1 cellular context compared by ENCODE assay signal in genomic region chr6:56511591-56511990, GRCh38.
TF ChIP-seq lines count a peak whose summit lies in the region.

No MANE protein-coding gene starts in this region.

TF ChIP-seq in K562, 482 proteins besides CTCF, POLR2A, EP300 and RAD21 (continued from another document and continues in another):
- TF ChIP-seq NR4A1 (CRISPR knock-in tag; IDR thresholded peaks at IDR 0.05), result no peak
- no peak for TF ChIP-seq NR4A1 (tag; IDR thresholded peaks at IDR 0.05)
- no peak for TF ChIP-seq ETV1 (tag; conservative IDR thresholded peaks at IDR 0.05; ENCODE audit: low read depth)
- no peak for TF ChIP-seq ZNF445 (CRISPR knock-in tag; IDR thresholded peaks at IDR 0.05; ENCODE audit: low read depth)
- no peak for TF ChIP-seq BCLAF1 (IDR thresholded peaks at IDR 0.05; ENCODE audit: borderline replicate concordance in 1 of 2, control insufficient read depth in 1 of 2, low read depth in 2 of 2, low read length in 1 of 2)
- TF ChIP-seq FOXJ2 (tag; IDR thresholded peaks at IDR 0.05), result peak; percentile 5; the same call in 1 of the 2 replicates
- no peak for TF ChIP-seq ELF1 (tag; IDR thresholded peaks at IDR 0.05)
- no peak for TF ChIP-seq CREBBP (IDR thresholded peaks at IDR 0.05; ENCODE audit: low read depth, low read length)
- no peak for TF ChIP-seq GATAD2A (IDR thresholded peaks at IDR 0.05)
- TF ChIP-seq ZNF316 (IDR thresholded peaks at IDR 0.05), result peak; percentile 84
- TF ChIP-seq NFRKB (IDR thresholded peaks at IDR 0.05; ENCODE audit: low read depth), result no peak
- TF ChIP-seq SIX5 (IDR thresholded peaks at IDR 0.05; ENCODE audit: borderline replicate concordance in 1 of 2, insufficient read depth in 1 of 2, low read depth in 1 of 2, low read length in 2 of 2), result no peak
- TF ChIP-seq TEAD4 (IDR thresholded peaks at IDR 0.05; ENCODE audit: low read length), result no peak
- no peak for TF ChIP-seq TEAD4 (CRISPR knock-in tag; IDR thresholded peaks at IDR 0.05; ENCODE audit: borderline replicate concordance)
- TF ChIP-seq ZBTB8A (IDR thresholded peaks at IDR 0.05; ENCODE audit: partially characterized antibody), result no peak
- TF ChIP-seq, protein P1, sequence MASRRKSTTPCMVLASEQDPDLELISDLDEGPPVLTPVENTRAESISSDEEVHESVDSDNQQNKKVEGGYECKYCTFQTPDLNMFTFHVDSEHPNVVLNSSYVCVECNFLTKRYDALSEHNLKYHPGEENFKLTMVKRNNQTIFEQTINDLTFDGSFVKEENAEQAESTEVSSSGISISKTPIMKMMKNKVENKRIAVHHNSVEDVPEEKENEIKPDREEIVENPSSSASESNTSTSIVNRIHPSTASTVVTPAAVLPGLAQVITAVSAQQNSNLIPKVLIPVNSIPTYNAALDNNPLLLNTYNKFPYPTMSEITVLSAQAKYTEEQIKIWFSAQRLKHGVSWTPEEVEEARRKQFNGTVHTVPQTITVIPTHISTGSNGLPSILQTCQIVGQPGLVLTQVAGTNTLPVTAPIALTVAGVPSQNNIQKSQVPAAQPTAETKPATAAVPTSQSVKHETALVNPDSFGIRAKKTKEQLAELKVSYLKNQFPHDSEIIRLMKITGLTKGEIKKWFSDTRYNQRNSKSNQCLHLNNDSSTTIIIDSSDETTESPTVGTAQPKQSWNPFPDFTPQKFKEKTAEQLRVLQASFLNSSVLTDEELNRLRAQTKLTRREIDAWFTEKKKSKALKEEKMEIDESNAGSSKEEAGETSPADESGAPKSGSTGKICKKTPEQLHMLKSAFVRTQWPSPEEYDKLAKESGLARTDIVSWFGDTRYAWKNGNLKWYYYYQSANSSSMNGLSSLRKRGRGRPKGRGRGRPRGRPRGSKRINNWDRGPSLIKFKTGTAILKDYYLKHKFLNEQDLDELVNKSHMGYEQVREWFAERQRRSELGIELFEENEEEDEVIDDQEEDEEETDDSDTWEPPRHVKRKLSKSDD (conservative IDR thresholded peaks at IDR 0.05; ENCODE audit: low read length), result no peak
- TF ChIP-seq TARDBP (IDR thresholded peaks at IDR 0.05), result no peak
- TF ChIP-seq, protein P2, sequence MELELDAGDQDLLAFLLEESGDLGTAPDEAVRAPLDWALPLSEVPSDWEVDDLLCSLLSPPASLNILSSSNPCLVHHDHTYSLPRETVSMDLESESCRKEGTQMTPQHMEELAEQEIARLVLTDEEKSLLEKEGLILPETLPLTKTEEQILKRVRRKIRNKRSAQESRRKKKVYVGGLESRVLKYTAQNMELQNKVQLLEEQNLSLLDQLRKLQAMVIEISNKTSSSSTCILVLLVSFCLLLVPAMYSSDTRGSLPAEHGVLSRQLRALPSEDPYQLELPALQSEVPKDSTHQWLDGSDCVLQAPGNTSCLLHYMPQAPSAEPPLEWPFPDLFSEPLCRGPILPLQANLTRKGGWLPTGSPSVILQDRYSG (tag; conservative IDR thresholded peaks at IDR 0.05; ENCODE audit: low read depth), result no peak
- TF ChIP-seq, protein P3, sequence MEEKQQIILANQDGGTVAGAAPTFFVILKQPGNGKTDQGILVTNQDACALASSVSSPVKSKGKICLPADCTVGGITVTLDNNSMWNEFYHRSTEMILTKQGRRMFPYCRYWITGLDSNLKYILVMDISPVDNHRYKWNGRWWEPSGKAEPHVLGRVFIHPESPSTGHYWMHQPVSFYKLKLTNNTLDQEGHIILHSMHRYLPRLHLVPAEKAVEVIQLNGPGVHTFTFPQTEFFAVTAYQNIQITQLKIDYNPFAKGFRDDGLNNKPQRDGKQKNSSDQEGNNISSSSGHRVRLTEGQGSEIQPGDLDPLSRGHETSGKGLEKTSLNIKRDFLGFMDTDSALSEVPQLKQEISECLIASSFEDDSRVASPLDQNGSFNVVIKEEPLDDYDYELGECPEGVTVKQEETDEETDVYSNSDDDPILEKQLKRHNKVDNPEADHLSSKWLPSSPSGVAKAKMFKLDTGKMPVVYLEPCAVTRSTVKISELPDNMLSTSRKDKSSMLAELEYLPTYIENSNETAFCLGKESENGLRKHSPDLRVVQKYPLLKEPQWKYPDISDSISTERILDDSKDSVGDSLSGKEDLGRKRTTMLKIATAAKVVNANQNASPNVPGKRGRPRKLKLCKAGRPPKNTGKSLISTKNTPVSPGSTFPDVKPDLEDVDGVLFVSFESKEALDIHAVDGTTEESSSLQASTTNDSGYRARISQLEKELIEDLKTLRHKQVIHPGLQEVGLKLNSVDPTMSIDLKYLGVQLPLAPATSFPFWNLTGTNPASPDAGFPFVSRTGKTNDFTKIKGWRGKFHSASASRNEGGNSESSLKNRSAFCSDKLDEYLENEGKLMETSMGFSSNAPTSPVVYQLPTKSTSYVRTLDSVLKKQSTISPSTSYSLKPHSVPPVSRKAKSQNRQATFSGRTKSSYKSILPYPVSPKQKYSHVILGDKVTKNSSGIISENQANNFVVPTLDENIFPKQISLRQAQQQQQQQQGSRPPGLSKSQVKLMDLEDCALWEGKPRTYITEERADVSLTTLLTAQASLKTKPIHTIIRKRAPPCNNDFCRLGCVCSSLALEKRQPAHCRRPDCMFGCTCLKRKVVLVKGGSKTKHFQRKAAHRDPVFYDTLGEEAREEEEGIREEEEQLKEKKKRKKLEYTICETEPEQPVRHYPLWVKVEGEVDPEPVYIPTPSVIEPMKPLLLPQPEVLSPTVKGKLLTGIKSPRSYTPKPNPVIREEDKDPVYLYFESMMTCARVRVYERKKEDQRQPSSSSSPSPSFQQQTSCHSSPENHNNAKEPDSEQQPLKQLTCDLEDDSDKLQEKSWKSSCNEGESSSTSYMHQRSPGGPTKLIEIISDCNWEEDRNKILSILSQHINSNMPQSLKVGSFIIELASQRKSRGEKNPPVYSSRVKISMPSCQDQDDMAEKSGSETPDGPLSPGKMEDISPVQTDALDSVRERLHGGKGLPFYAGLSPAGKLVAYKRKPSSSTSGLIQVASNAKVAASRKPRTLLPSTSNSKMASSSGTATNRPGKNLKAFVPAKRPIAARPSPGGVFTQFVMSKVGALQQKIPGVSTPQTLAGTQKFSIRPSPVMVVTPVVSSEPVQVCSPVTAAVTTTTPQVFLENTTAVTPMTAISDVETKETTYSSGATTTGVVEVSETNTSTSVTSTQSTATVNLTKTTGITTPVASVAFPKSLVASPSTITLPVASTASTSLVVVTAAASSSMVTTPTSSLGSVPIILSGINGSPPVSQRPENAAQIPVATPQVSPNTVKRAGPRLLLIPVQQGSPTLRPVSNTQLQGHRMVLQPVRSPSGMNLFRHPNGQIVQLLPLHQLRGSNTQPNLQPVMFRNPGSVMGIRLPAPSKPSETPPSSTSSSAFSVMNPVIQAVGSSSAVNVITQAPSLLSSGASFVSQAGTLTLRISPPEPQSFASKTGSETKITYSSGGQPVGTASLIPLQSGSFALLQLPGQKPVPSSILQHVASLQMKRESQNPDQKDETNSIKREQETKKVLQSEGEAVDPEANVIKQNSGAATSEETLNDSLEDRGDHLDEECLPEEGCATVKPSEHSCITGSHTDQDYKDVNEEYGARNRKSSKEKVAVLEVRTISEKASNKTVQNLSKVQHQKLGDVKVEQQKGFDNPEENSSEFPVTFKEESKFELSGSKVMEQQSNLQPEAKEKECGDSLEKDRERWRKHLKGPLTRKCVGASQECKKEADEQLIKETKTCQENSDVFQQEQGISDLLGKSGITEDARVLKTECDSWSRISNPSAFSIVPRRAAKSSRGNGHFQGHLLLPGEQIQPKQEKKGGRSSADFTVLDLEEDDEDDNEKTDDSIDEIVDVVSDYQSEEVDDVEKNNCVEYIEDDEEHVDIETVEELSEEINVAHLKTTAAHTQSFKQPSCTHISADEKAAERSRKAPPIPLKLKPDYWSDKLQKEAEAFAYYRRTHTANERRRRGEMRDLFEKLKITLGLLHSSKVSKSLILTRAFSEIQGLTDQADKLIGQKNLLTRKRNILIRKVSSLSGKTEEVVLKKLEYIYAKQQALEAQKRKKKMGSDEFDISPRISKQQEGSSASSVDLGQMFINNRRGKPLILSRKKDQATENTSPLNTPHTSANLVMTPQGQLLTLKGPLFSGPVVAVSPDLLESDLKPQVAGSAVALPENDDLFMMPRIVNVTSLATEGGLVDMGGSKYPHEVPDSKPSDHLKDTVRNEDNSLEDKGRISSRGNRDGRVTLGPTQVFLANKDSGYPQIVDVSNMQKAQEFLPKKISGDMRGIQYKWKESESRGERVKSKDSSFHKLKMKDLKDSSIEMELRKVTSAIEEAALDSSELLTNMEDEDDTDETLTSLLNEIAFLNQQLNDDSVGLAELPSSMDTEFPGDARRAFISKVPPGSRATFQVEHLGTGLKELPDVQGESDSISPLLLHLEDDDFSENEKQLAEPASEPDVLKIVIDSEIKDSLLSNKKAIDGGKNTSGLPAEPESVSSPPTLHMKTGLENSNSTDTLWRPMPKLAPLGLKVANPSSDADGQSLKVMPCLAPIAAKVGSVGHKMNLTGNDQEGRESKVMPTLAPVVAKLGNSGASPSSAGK (IDR thresholded peaks at IDR 0.05), result no peak
- no peak for TF ChIP-seq PRPF4 (IDR thresholded peaks at IDR 0.05; ENCODE audit: insufficient read depth, low read depth, low read length, poor library complexity, severe bottlenecking)
- 0 out of 2 replicates have a peak, but pooled peaks have one; percentile 14 for TF ChIP-seq MTA1 (IDR thresholded peaks at IDR 0.05; ENCODE audit: borderline replicate concordance)
- TF ChIP-seq, protein P4, sequence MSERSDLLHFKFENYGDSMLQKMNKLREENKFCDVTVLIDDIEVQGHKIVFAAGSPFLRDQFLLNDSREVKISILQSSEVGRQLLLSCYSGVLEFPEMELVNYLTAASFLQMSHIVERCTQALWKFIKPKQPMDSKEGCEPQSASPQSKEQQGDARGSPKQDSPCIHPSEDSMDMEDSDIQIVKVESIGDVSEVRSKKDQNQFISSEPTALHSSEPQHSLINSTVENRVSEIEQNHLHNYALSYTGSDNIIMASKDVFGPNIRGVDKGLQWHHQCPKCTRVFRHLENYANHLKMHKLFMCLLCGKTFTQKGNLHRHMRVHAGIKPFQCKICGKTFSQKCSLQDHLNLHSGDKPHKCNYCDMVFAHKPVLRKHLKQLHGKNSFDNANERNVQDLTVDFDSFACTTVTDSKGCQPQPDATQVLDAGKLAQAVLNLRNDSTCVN (CRISPR knock-in tag; IDR thresholded peaks at IDR 0.05), result no peak
- no peak for TF ChIP-seq ZNF324 (CRISPR knock-in tag; IDR thresholded peaks at IDR 0.05)
- TF ChIP-seq MYBL2 (IDR thresholded peaks at IDR 0.05; ENCODE audit: low read depth), result no peak
- TF ChIP-seq MYBL2 (CRISPR knock-in tag; IDR thresholded peaks at IDR 0.05; ENCODE audit: borderline replicate concordance), result no peak
- no peak for TF ChIP-seq KDM5B (IDR thresholded peaks at IDR 0.05; ENCODE audit: insufficient replicate concordance, low read depth, low read length)
- TF ChIP-seq HNRNPUL1 (IDR thresholded peaks at IDR 0.05; ENCODE audit: low read length), result no peak
- no peak for TF ChIP-seq NELFE (IDR thresholded peaks at IDR 0.05; ENCODE audit: insufficient read depth, insufficient read length)
- TF ChIP-seq ZNF311 (CRISPR knock-in tag; IDR thresholded peaks at IDR 0.05), result no peak
- TF ChIP-seq SREBF2 (CRISPR knock-in tag; IDR thresholded peaks at IDR 0.05), result no peak
- no peak for TF ChIP-seq DNMT1 (IDR thresholded peaks at IDR 0.05)
- no peak for TF ChIP-seq SETDB1 (IDR thresholded peaks at IDR 0.05; ENCODE audit: low read length)
- TF ChIP-seq RFX7 (CRISPR knock-in tag; IDR thresholded peaks at IDR 0.05), result no peak
- TF ChIP-seq NFE2 (IDR thresholded peaks at IDR 0.05; ENCODE audit: low read depth), result peak; percentile 51
- TF ChIP-seq TAF7 (tag; IDR thresholded peaks at IDR 0.05), result no peak
- no peak for TF ChIP-seq E2F5 (CRISPR knock-in tag; IDR thresholded peaks at IDR 0.05)
- TF ChIP-seq, protein P5, sequence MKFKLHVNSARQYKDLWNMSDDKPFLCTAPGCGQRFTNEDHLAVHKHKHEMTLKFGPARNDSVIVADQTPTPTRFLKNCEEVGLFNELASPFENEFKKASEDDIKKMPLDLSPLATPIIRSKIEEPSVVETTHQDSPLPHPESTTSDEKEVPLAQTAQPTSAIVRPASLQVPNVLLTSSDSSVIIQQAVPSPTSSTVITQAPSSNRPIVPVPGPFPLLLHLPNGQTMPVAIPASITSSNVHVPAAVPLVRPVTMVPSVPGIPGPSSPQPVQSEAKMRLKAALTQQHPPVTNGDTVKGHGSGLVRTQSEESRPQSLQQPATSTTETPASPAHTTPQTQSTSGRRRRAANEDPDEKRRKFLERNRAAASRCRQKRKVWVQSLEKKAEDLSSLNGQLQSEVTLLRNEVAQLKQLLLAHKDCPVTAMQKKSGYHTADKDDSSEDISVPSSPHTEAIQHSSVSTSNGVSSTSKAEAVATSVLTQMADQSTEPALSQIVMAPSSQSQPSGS (CRISPR knock-in tag; IDR thresholded peaks at IDR 0.05), result no peak
- no peak for TF ChIP-seq ZFP36 (IDR thresholded peaks at IDR 0.05; ENCODE audit: low read depth, low read length, partially characterized antibody)
- TF ChIP-seq RBM25 (IDR thresholded peaks at IDR 0.05; ENCODE audit: low read depth, low read length, severe bottlenecking), result no peak
- no peak for TF ChIP-seq RAD51 (IDR thresholded peaks at IDR 0.05; ENCODE audit: borderline replicate concordance, low read depth)
- TF ChIP-seq, protein P6, sequence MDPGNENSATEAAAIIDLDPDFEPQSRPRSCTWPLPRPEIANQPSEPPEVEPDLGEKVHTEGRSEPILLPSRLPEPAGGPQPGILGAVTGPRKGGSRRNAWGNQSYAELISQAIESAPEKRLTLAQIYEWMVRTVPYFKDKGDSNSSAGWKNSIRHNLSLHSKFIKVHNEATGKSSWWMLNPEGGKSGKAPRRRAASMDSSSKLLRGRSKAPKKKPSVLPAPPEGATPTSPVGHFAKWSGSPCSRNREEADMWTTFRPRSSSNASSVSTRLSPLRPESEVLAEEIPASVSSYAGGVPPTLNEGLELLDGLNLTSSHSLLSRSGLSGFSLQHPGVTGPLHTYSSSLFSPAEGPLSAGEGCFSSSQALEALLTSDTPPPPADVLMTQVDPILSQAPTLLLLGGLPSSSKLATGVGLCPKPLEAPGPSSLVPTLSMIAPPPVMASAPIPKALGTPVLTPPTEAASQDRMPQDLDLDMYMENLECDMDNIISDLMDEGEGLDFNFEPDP (CRISPR knock-in tag; IDR thresholded peaks at IDR 0.05), result no peak
